Comparison of ENCODE assay signal across 30 cellular contexts in the genomic region with DNA sequence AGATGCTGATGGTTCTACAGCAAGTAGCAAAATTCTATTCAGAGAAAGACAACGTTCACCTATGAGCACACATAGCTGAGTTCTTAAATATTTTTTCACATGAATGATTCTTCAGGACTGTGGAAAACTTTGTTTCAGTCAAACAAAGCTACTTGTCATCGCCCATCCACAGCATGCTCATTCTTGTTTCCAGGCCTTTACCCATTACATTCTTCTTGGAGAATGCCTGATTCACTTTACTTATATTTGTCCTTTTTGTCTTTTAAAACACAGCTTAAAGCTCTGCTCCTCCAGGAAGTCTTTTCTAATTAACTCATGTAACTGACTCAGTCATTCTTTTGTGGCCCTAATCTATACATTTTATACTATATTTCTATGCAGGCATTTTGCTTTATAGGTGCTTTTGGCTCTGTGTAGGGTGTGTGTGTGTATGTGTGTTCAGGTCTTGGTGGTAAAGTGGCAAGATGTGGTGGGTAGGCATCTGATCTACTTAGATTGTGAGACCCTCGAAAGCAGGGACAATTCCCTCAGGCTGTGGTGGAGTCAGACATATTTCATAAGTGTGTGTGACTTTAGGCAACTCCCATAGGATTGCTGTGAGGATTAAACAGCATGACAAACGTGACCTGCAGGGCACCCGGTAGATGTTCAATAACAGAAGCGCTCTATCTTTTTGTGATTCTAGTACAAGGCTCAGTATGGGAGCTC. TPM values are rescaled to one million over a fixed set of nuclear protein-coding genes. Genes with fewer than 3 reads are reported as not detected.
DNase-seq lines count a peak whose midpoint lies in the region; ATAC-seq, FAIRE-seq and TF ChIP-seq lines count a peak whose summit lies in the region.
"Had no signal": no experiment of that assay in that cellular context is flagged by ENCODE, and none has a peak within 500 bp of the region (broad histone marks: within the 10 kb centered on the region; RNA-seq: fewer than 3 reads in every experiment).

No MANE protein-coding gene starts in this region.

- peak; percentile 77 for DNase-seq in HPDE6-E6E7 (ENCODE audit: extremely low spot score)
- DNase-seq in astrocyte (ENCODE audit: low read depth): peak; percentile 23
- DNase-seq in foreskin keratinocyte: peak; percentile 96 to 98
- DNase-seq in non-pigmented ciliary epithelial cell (ENCODE audit: low read depth): peak; percentile 5
- no peak for DNase-seq in cortex of kidney (lab: John Stamatoyannopoulos, UW)
- DNase-seq in OCI-LY7 (ENCODE audit: low spot score): no peak
- no peak for DNase-seq in heart right ventricle
- DNase-seq: activated CD4-positive, alpha-beta memory T cell treated with anti-CD3 and anti-CD28 coated beads, Interleukin-2, amount 10 ng/mL, durations not matched to agents 7 days and 5 days; activated CD4-positive, CD25-positive, alpha-beta regulatory T cell treated with anti-CD3 and anti-CD28 coated beads, Interleukin-2, amount 50 U/mL, for 72 hours; activated CD8-positive, alpha-beta memory T cell treated with anti-CD3 and anti-CD28 coated beads, Interleukin-2, amount 50 U/mL, for 4 hours; activated naive CD4-positive, alpha-beta T cell treated with anti-CD3 and anti-CD28 coated beads, Interleukin-2, amount 10 ng/mL, durations not matched to agents 7 days and 5 days; brain microvascular endothelial cell; CD4-positive, alpha-beta memory T cell; HFFc6; hippocampal formation; KG1; NCI-H1930; NCI-H526; NK-92 treated with Interleukin-12 subunit alpha and Interleukin-12 subunit beta, amount 100 ng/mL, for 24 hours; SIG-M5; stimulated activated naive CD4-positive, alpha-beta T cell; uterus had no signal

- peaks cover 15% of the 10 kb centered on the region for H3K4me1 Mint-ChIP-seq in astrocyte (ENCODE audit: low read depth, unreplicated experiment)
- H3K4me1 Mint-ChIP-seq: activated CD4-positive, alpha-beta memory T cell treated with anti-CD3 and anti-CD28 coated beads, Interleukin-2, amount 10 ng/mL, durations not matched to agents 7 days and 5 days; activated naive CD4-positive, alpha-beta T cell treated with anti-CD3 and anti-CD28 coated beads, Interleukin-2, amount 10 ng/mL, durations not matched to agents 7 days and 5 days; CD4-positive, alpha-beta memory T cell; memory B cell had no signal

- BruUV-seq in OCI-LY7 (replicated peaks; lab: Mats Ljungman, UMichigan): no TSS peak

- TF ChIP-seq CTCF in astrocyte (IDR thresholded peaks at IDR 0.05; ENCODE audit: insufficient read depth, low read depth, low read length): no peak
- TF ChIP-seq CTCF in foreskin keratinocyte (conservative IDR thresholded peaks at IDR 0.05): no peak
- no peak for TF ChIP-seq CTCF in OCI-LY7 (conservative IDR thresholded peaks at IDR 0.05; ENCODE audit: low read length)
- TF ChIP-seq CTCF in heart right ventricle (IDR thresholded peaks at IDR 0.05): no peak

- ATAC-seq in foreskin keratinocyte: peak; percentile 82
- ATAC-seq in heart right ventricle: no peak
- no peak for ATAC-seq in GM21576 (IDR thresholded peaks at IDR 0.05; ENCODE audit: unreplicated experiment)
- ATAC-seq: left lobe of liver, Panc1 had no signal

- no peaks in the 10 kb centered on the region for H3K27me3 Mint-ChIP-seq in astrocyte (ENCODE audit: low read depth, unreplicated experiment)
- H3K27me3 Mint-ChIP-seq: activated naive CD4-positive, alpha-beta T cell treated with anti-CD3 and anti-CD28 coated beads, Interleukin-2, amount 10 ng/mL, durations not matched to agents 7 days and 5 days had no signal

- FAIRE-seq in astrocyte (lab: Jason Lieb, UNC): no peak

- H3K79me2 ChIP-seq in astrocyte (ENCODE audit: insufficient read depth, low read length) (no peaks in the 10 kb centered on the region), OCI-LY7 (ENCODE audit: insufficient read depth, low read depth, low read length) (no peaks in the 10 kb centered on the region)
- H3K79me2 ChIP-seq: parathyroid adenoma had no signal

- H3K36me3 ChIP-seq in astrocyte (ENCODE audit: insufficient read depth, low read length) (no peaks in the 10 kb centered on the region), OCI-LY7 (ENCODE audit: insufficient read depth, low read length) (no peaks in the 10 kb centered on the region), heart right ventricle (no peaks in the 10 kb centered on the region)
- H3K36me3 ChIP-seq: brain microvascular endothelial cell, uterus had no signal

- POLR2A ChIA-PET in OCI-LY7 (lab: Charles Lee): interaction anchor here (0.6 to 1.8 kb wide), 2 partner anchors 9 to 23 kb away, joined by 3 to 5 read pairs; no protein-coding TSS in a partner anchor

- H3K9me2 ChIP-seq in OCI-LY7 (ENCODE audit: insufficient read depth, low read length): no peaks in the 10 kb centered on the region

- H3K9me3 Mint-ChIP-seq in astrocyte (ENCODE audit: unreplicated experiment): no peaks in the 10 kb centered on the region
- H3K9me3 Mint-ChIP-seq: activated CD4-positive, alpha-beta memory T cell treated with anti-CD3 and anti-CD28 coated beads, Interleukin-2, amount 10 ng/mL, durations not matched to agents 7 days and 5 days; activated naive CD4-positive, alpha-beta T cell treated with anti-CD3 and anti-CD28 coated beads, Interleukin-2, amount 10 ng/mL, durations not matched to agents 7 days and 5 days; HFFc6; memory B cell had no signal

- H3K9ac ChIP-seq in astrocyte (ENCODE audit: low read length): no peak overlapping the region
- H3K9ac ChIP-seq: parathyroid adenoma had no signal

- 74 to 75% methylated on average over 6 of the region's 6 CpGs for WGBS in heart right ventricle, 2 donors

- H3K27ac ChIP-seq in astrocyte (ENCODE audit: low read depth, low read length): no peak overlapping the region
- H3K27ac ChIP-seq in foreskin keratinocyte: peak overlapping the region; percentile 70
- H3K27ac ChIP-seq in OCI-LY7 (ENCODE audit: low read depth, low read length, poor library complexity, severe bottlenecking): no peak overlapping the region
- H3K27ac ChIP-seq in heart right ventricle: peak overlapping the region in 1 of 10 donors; percentile 6
- H3K27ac ChIP-seq: brain microvascular endothelial cell, parathyroid adenoma, uterus had no signal

- CTCF ChIA-PET in OCI-LY7 (lab: Charles Lee; ENCODE audit: unreplicated experiment): no interaction called here

- H3K9me3 ChIP-seq in astrocyte (ENCODE audit: insufficient read depth, low read depth, low read length) (no peaks in the 10 kb centered on the region), OCI-LY7 (ENCODE audit: low read length) (no peaks in the 10 kb centered on the region), heart right ventricle (peaks cover 0 to 10% (median 0%) of the 10 kb centered on the region in 11 donors)
- H3K9me3 ChIP-seq: uterus had no signal

- intact Hi-C loops in OCI-LY7 (cut with micrococcal nuclease; ENCODE audit: unreplicated experiment) (no loop called here), heart right ventricle (cut with DNase I) (loop anchor here in 2 of 10 donors (10.0 kb wide), 1 partner anchor 221 kb away; no protein-coding TSS in a partner anchor)

- no peaks in the 10 kb centered on the region for H3K36me3 Mint-ChIP-seq in astrocyte (ENCODE audit: low read depth, unreplicated experiment)
- H3K36me3 Mint-ChIP-seq: activated naive CD4-positive, alpha-beta T cell treated with anti-CD3 and anti-CD28 coated beads, Interleukin-2, amount 10 ng/mL, durations not matched to agents 7 days and 5 days; CD4-positive, alpha-beta memory T cell; memory B cell had no signal

- H3K4me3 ChIP-seq in astrocyte (ENCODE audit: insufficient read depth, low read depth, low read length) (no peak overlapping the region), OCI-LY7 (ENCODE audit: low read depth, low read length, poor library complexity, severe bottlenecking) (no peak overlapping the region), heart right ventricle (no peak overlapping the region)
- H3K4me3 ChIP-seq: skin epidermis, uterus had no signal

- H3K27ac Mint-ChIP-seq in astrocyte (ENCODE audit: unreplicated experiment): peak overlapping the region; percentile 79
- H3K27ac Mint-ChIP-seq: activated CD4-positive, alpha-beta memory T cell treated with anti-CD3 and anti-CD28 coated beads, Interleukin-2, amount 10 ng/mL, durations not matched to agents 7 days and 5 days; activated naive CD4-positive, alpha-beta T cell treated with anti-CD3 and anti-CD28 coated beads, Interleukin-2, amount 10 ng/mL, durations not matched to agents 7 days and 5 days; CD4-positive, alpha-beta memory T cell; HFFc6; memory B cell had no signal

- H3K4me1 ChIP-seq in astrocyte (ENCODE audit: insufficient read depth, low read length) (no peaks in the 10 kb centered on the region), foreskin keratinocyte (peaks cover 42% of the 10 kb centered on the region), OCI-LY7 (ENCODE audit: insufficient read depth, low read length, poor library complexity, severe bottlenecking) (no peaks in the 10 kb centered on the region), heart right ventricle (peaks cover 0 to 4% (median 0%) of the 10 kb centered on the region in 9 donors)
- H3K4me1 ChIP-seq: parathyroid adenoma, uterus had no signal

- H3K27me3 ChIP-seq in astrocyte (ENCODE audit: insufficient read depth, low read length) (no peaks in the 10 kb centered on the region), foreskin keratinocyte (no peaks in the 10 kb centered on the region), heart right ventricle (peaks cover 0 to 7% (median 0%) of the 10 kb centered on the region in 7 donors)
- H3K27me3 ChIP-seq: brain microvascular endothelial cell, uterus had no signal

- H3K4me2 ChIP-seq in astrocyte (ENCODE audit: low read length): no peak overlapping the region
- H3K4me2 ChIP-seq in OCI-LY7 (ENCODE audit: low read length): no peak overlapping the region

- no peaks in the 10 kb centered on the region for H4K20me1 ChIP-seq in astrocyte (ENCODE audit: insufficient read depth, low read length)
- no peaks in the 10 kb centered on the region for H4K20me1 ChIP-seq in OCI-LY7 (ENCODE audit: insufficient read depth, low read length)

- no peak overlapping the region for H3K4me3 Mint-ChIP-seq in astrocyte (ENCODE audit: unreplicated experiment)
- H3K4me3 Mint-ChIP-seq: activated CD4-positive, alpha-beta memory T cell treated with anti-CD3 and anti-CD28 coated beads, Interleukin-2, amount 10 ng/mL, durations not matched to agents 7 days and 5 days; activated naive CD4-positive, alpha-beta T cell treated with anti-CD3 and anti-CD28 coated beads, Interleukin-2, amount 10 ng/mL, durations not matched to agents 7 days and 5 days; CD4-positive, alpha-beta memory T cell; HFFc6; memory B cell; neural crest cell had no signal

- H2AFZ ChIP-seq in astrocyte (ENCODE audit: low read depth, low read length): no peak overlapping the region
- H2AFZ ChIP-seq in OCI-LY7 (ENCODE audit: low read length): no peak overlapping the region
- H2AFZ ChIP-seq: parathyroid adenoma had no signal

RNA-seq across cellular contexts. Expression of a gene that starts 11.8 kb away (rescaled TPM):
- 4.7 and 10.8 TPM in 2 replicates for total RNA-seq in astrocyte
- total RNA-seq in foreskin keratinocyte: 13.4 and 16.2 TPM in 2 replicates
- 3.9 and 5.5 TPM in 2 replicates for polyA plus RNA-seq in foreskin keratinocyte
- total RNA-seq in OCI-LY7 (2014; rRNA removed; shearing (Covaris generic)): not detected in 2 replicates
- not detected in 2 replicates for total RNA-seq in OCI-LY7 (2022)
- total RNA-seq in heart right ventricle: 10 to 100 TPM; 11.3 to 19.0 (median 15.5) TPM
- 1 to 10 TPM; 6.9 to 7.2 TPM for polyA plus RNA-seq in heart right ventricle
- total RNA-seq: activated CD4-positive, alpha-beta memory T cell treated with anti-CD3 and anti-CD28 coated beads, Interleukin-2, amount 10 ng/mL, durations not matched to agents 7 days and 5 days; HFFc6; T-helper 2 cell treated with Interferon-gamma antibody and Interleukin-4, amounts not matched to agents 100 ng/mL and 5 ng/mL, for 36 hours had no signal
- polyA plus RNA-seq: CD4-positive, alpha-beta memory T cell had no signal

Comparison
In these comparisons a context has a peak if more than half of its experiments do, and no peak if none do; other contexts are left out.
1. DNase-seq: peak in HPDE6-E6E7 (single experiment), astrocyte (single experiment), foreskin keratinocyte (2 of 2) and non-pigmented ciliary epithelial cell (single experiment); none in cortex of kidney (single experiment), OCI-LY7 (single experiment) and heart right ventricle (0 of 2).